8 cellular contexts compared by ENCODE assay signal in the genomic region with DNA sequence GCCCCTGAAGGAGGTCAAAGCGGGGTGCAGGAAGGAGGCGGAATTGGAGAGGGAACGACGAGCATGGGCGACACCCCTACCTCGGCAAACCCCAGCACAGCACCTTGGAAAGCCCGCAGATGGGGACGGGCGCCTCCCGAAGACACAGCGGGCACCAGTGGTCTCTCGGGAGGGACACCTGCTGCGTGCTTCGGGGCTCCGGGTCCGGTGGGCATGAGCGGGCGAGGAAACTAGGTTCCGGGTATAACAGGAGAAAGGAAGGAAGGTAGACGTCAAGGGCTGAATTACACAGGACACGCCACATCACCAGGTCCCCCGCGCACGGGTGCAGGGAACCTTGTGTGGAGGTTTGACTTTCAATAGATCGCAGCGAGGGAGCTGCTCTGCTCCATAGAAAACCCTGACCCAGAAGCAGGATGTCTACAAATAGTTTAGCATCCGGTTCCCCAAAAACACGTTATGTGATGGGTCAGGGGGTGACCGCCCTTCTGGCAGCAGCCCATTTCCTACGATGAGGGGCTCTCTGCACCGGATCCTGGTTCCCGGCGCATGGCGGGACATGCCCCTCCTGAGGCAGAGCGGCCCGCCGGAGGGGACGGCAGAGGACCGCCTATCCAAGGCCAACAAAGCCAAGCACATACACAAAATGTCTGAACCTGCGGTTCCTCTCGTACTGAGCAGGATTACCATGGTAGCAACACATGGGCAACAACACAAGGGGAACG.
DNase-seq lines count a peak whose midpoint lies in the region; ATAC-seq, FAIRE-seq and TF ChIP-seq lines count a peak whose summit lies in the region.

No MANE protein-coding gene starts in this region.

- no CpG with 5 or more reads among the region's 42 CpGs for WGBS in trophoblast cell (ENCODE audit: extremely low coverage, insufficient coverage, insufficient read length)

- no peak overlapping the region for H2BK120ac ChIP-seq in trophoblast cell (ENCODE audit: insufficient read depth, low read length, poor library complexity)

- no peak overlapping the region for H2BK12ac ChIP-seq in trophoblast cell (ENCODE audit: low read length)

- no peak overlapping the region for H3K18ac ChIP-seq in trophoblast cell (ENCODE audit: low read length)

- peak overlapping the region; percentile 85 for H3K4me3 Mint-ChIP-seq in activated naive CD8-positive, alpha-beta T cell treated with anti-CD3 and anti-CD28 coated beads, Interleukin-2, amount 50 U/mL, for 24 hours

- H4K91ac ChIP-seq in trophoblast cell (ENCODE audit: low read depth, low read length): no peak overlapping the region

- DNase-seq in activated naive CD8-positive, alpha-beta T cell treated with anti-CD3 and anti-CD28 coated beads, Interleukin-2, amount 50 U/mL, for 24 hours: no peak
- DNase-seq in trophoblast cell (no peak), globus pallidus (ENCODE audit: low spot score) (no peak), OCI-M1 (lab: John Stamatoyannopoulos, UW) (no peak), D721Med (ENCODE audit: insufficient read length, low spot score) (no peak)

- no peaks in the 10 kb centered on the region for H3K79me2 ChIP-seq in trophoblast cell (ENCODE audit: control insufficient read depth, insufficient read depth, low read length, poor library complexity)

- H3K9me3 Mint-ChIP-seq in activated naive CD8-positive, alpha-beta T cell treated with anti-CD3 and anti-CD28 coated beads, Interleukin-2, amount 50 U/mL, for 24 hours: no peaks in the 10 kb centered on the region

- H3K27ac Mint-ChIP-seq in activated naive CD8-positive, alpha-beta T cell treated with anti-CD3 and anti-CD28 coated beads, Interleukin-2, amount 50 U/mL, for 24 hours: peak overlapping the region; percentile 46

- no peaks in the 10 kb centered on the region for H3K36me3 Mint-ChIP-seq in activated naive CD8-positive, alpha-beta T cell treated with anti-CD3 and anti-CD28 coated beads, Interleukin-2, amount 50 U/mL, for 24 hours (ENCODE audit: low read depth)

- no peak overlapping the region for H3K27ac ChIP-seq in trophoblast cell (ENCODE audit: low read depth, low read length)

- H2BK5ac ChIP-seq in trophoblast cell (ENCODE audit: low read depth, low read length, poor library complexity): no peak overlapping the region

- FAIRE-seq in D721Med (lab: Jason Lieb, UNC): no peak

- no peak overlapping the region for H3K23ac ChIP-seq in trophoblast cell (ENCODE audit: low read length)

- H3K4me2 ChIP-seq in trophoblast cell (ENCODE audit: low read length): no peak overlapping the region

- H3K79me1 ChIP-seq in trophoblast cell (ENCODE audit: low read length): no peaks in the 10 kb centered on the region

- no peak overlapping the region for H3K14ac ChIP-seq in trophoblast cell (ENCODE audit: low read length)

- H3K4me1 ChIP-seq in trophoblast cell (ENCODE audit: control insufficient read depth in 1 of 2, insufficient read depth in 2 of 2, low read length in 2 of 2): no peaks in the 10 kb centered on the region

- H3K36me3 ChIP-seq in trophoblast cell (ENCODE audit: control insufficient read depth in 1 of 2, insufficient read depth in 2 of 2, low read length in 2 of 2): no peaks in the 10 kb centered on the region

- no peak overlapping the region for H2AK5ac ChIP-seq in trophoblast cell (ENCODE audit: low read length)

- H3K27me3 Mint-ChIP-seq in activated naive CD8-positive, alpha-beta T cell treated with anti-CD3 and anti-CD28 coated beads, Interleukin-2, amount 50 U/mL, for 24 hours: peaks cover 7% of the 10 kb centered on the region

- no peak overlapping the region for H2AFZ ChIP-seq in trophoblast cell (ENCODE audit: insufficient read depth, low read length, poor library complexity)

- TF ChIP-seq POLR2A in GM18505 (IDR thresholded peaks at IDR 0.05; ENCODE audit: borderline replicate concordance, extremely low read depth, insufficient read depth, insufficient read length): no peak

- H4K8ac ChIP-seq in trophoblast cell (ENCODE audit: low read depth, low read length): no peak overlapping the region

- H3K4ac ChIP-seq in trophoblast cell (ENCODE audit: low read depth, low read length): no peak overlapping the region

- no peak overlapping the region for H3K9ac ChIP-seq in trophoblast cell (ENCODE audit: low read length)

- H3K4me3 ChIP-seq in trophoblast cell (ENCODE audit: low read depth, low read length): peak overlapping the region; percentile 2

- H3K9me3 ChIP-seq in trophoblast cell (ENCODE audit: insufficient read depth, low read depth, low read length): peaks cover 49% of the 10 kb centered on the region

- peak; percentile 5 for ATAC-seq in GM18505 (IDR thresholded peaks at IDR 0.05; ENCODE audit: unreplicated experiment)
- ATAC-seq in HG03097 (IDR thresholded peaks at IDR 0.05; ENCODE audit: low FRiP score, unreplicated experiment): peak; percentile 39
- peak; percentile 13 for ATAC-seq in activated naive CD8-positive, alpha-beta T cell treated with anti-CD3 and anti-CD28 coated beads, Interleukin-2, amount 50 U/mL, for 24 hours
- ATAC-seq in GM18867 (IDR thresholded peaks at IDR 0.05; ENCODE audit: unreplicated experiment): no peak

- H4K12ac ChIP-seq in trophoblast cell (ENCODE audit: low read depth, low read length): no peak overlapping the region

- no peaks in the 10 kb centered on the region for H3K27me3 ChIP-seq in trophoblast cell (ENCODE audit: insufficient read depth, low read length)

- peaks cover 10% of the 10 kb centered on the region for H3K4me1 Mint-ChIP-seq in activated naive CD8-positive, alpha-beta T cell treated with anti-CD3 and anti-CD28 coated beads, Interleukin-2, amount 50 U/mL, for 24 hours

- TF ChIP-seq CTCF in D721Med (IDR thresholded peaks at IDR 0.05; ENCODE audit: insufficient read depth, missing control alignments): no peak
